In genomic region chr2:240437861-240438809, GRCh38 we compare ENCODE assay signal across 8 cellular contexts. TPM values are rescaled to one million over a fixed set of nuclear protein-coding genes. Genes with fewer than 3 reads are reported as not detected.
DNase-seq lines count a peak whose midpoint lies in the region; ATAC-seq lines count a peak whose summit lies in the region.

No MANE protein-coding gene starts in this region.

- peak; percentile 47 for ATAC-seq in left colon
- no peak for ATAC-seq in HG03378 (IDR thresholded peaks at IDR 0.05; ENCODE audit: unreplicated experiment)

- intact Hi-C loops in left colon (cut with DNase I, micrococcal nuclease) = loop anchor here (2.0 to 5.0 kb wide), 2 partner anchors 206 to 207 kb away; no protein-coding TSS in a partner anchor

- DNase-seq in NCI-H146 (lab: John Stamatoyannopoulos, UW) (peak; percentile 15), NCI-H146 treated with DMSO at 0.1 percent for 48 hours (lab: John Stamatoyannopoulos, UW; ENCODE audit: unreplicated experiment) (no peak), NCI-H1048 (lab: John Stamatoyannopoulos, UW) (peak; percentile 19), cerebellum (ENCODE audit: low spot score) (peak; percentile 86), left colon (peak in 1 of 2 donors; percentile 68)
- DNase-seq in activated CD4-positive, CD25-positive, alpha-beta regulatory T cell treated with anti-CD3 and anti-CD28 coated beads, Interleukin-2, amount 50 U/mL, for 72 hours = peak; percentile 73
- DNase-seq in stimulated activated CD4-positive, alpha-beta T cell treated with anti-CD3 and anti-CD28 coated beads, Interleukin-4, amount 100 ng/mL, for 24 hours = peak; percentile 63

RNA-seq across cellular contexts. Expression of gene GPC1, which starts 2.7 kb away (rescaled TPM):
- total RNA-seq in cerebellum = 70.1 TPM
- 10 to 100 TPM; 10.4 to 20.0 TPM for total RNA-seq in left colon
